8 cellular contexts compared by ENCODE assay signal in genomic region chr6:41182069-41183034, GRCh38. TPM values are rescaled to one million over a fixed set of nuclear protein-coding genes. Genes with fewer than 3 reads are reported as not detected.
A peak's percentile ranks its signal among the peaks of the same experiment; 100 is the strongest.
DNase-seq lines count a peak whose midpoint lies in the region; ATAC-seq and TF ChIP-seq lines count a peak whose summit lies in the region.

No MANE protein-coding gene starts in this region.

- no peaks in the 10 kb centered on the region for H3K36me3 ChIP-seq in osteoblast (ENCODE audit: insufficient read depth, low read length)

- H3K4me1 Mint-ChIP-seq in activated CD4-positive, alpha-beta memory T cell treated with anti-CD3 and anti-CD28 coated beads, Interleukin-2, amount 10 ng/mL, durations not matched to agents 7 days and 5 days = peaks cover 33% of the 10 kb centered on the region

- no peak overlapping the region for H2AFZ ChIP-seq in osteoblast (ENCODE audit: low read length)

- CTCF ChIA-PET in activated CD4-positive, alpha-beta memory T cell treated with anti-CD3 and anti-CD28 coated beads, Interleukin-2, amount 10 ng/mL, durations not matched to agents 7 days and 5 days (lab: Charles Lee) = interaction anchor here (0.7 to 3.7 kb wide), 31 partner anchors 8 to 427 kb away, joined by 3 to 51 read pairs (median 6); partner anchors contain the start of genes NFYA, OARD1, TREML1 and TREML2

- H3K36me3 Mint-ChIP-seq in activated CD4-positive, alpha-beta memory T cell treated with anti-CD3 and anti-CD28 coated beads, Interleukin-2, amount 10 ng/mL, durations not matched to agents 7 days and 5 days (ENCODE audit: low read depth) = no peaks in the 10 kb centered on the region

- peak; percentile 68 for TF ChIP-seq CTCF in fibroblast of the aortic adventitia (IDR thresholded peaks at IDR 0.05; ENCODE audit: insufficient read depth, low read length)
- peak; percentile 78 for TF ChIP-seq CTCF in osteoblast (IDR thresholded peaks at IDR 0.05; ENCODE audit: extremely low read depth, low read depth, low read length)

- no peaks in the 10 kb centered on the region for H3K4me1 ChIP-seq in osteoblast (ENCODE audit: insufficient read depth, low read length)

- peak; percentile 79 for ATAC-seq in HG03159 (IDR thresholded peaks at IDR 0.05; ENCODE audit: unreplicated experiment)
- no peak for ATAC-seq in HG02970 (IDR thresholded peaks at IDR 0.05; ENCODE audit: low FRiP score, unreplicated experiment)
- ATAC-seq in HG02870 (IDR thresholded peaks at IDR 0.05; ENCODE audit: unreplicated experiment) = no peak

- no peaks in the 10 kb centered on the region for H3K79me2 ChIP-seq in osteoblast (ENCODE audit: insufficient read depth, low read length)

- H3K27me3 Mint-ChIP-seq in activated CD4-positive, alpha-beta memory T cell treated with anti-CD3 and anti-CD28 coated beads, Interleukin-2, amount 10 ng/mL, durations not matched to agents 7 days and 5 days = peaks cover 11% of the 10 kb centered on the region

- no peak overlapping the region for H3K4me3 Mint-ChIP-seq in activated CD4-positive, alpha-beta memory T cell treated with anti-CD3 and anti-CD28 coated beads, Interleukin-2, amount 10 ng/mL, durations not matched to agents 7 days and 5 days

- H3K4me2 ChIP-seq in osteoblast (ENCODE audit: insufficient read depth, low read length) = no peak overlapping the region

- POLR2A ChIA-PET in activated CD4-positive, alpha-beta memory T cell treated with anti-CD3 and anti-CD28 coated beads, Interleukin-2, amount 10 ng/mL, durations not matched to agents 7 days and 5 days (lab: Charles Lee) = interaction anchor here (1.5 kb wide), 1 partner anchor 110 kb away, joined by 5 read pairs; the partner anchor contains the start of genes NFYA and OARD1

- no peak overlapping the region for H3K27ac ChIP-seq in osteoblast (ENCODE audit: low read depth, low read length)

- H3K4me3 ChIP-seq in fibroblast of the aortic adventitia (ENCODE audit: low read depth, low read length) (no peak overlapping the region), osteoblast (ENCODE audit: insufficient read depth, low read length) (no peak overlapping the region)

- no peaks in the 10 kb centered on the region for H4K20me1 ChIP-seq in osteoblast (ENCODE audit: insufficient read depth, low read length)

- no peaks in the 10 kb centered on the region for H3K27me3 ChIP-seq in osteoblast (ENCODE audit: insufficient read depth, low read length)

- DNase-seq in GM03348 (ENCODE audit: low spot score) (peak; percentile 42), NCI-H748 (lab: John Stamatoyannopoulos, UW; ENCODE audit: unreplicated experiment) (peak; percentile 50), fibroblast of the aortic adventitia (ENCODE audit: low read depth) (peak; percentile 60), osteoblast (ENCODE audit: insufficient read length, low spot score, missing footprints) (peak; percentile 89)
- DNase-seq in activated CD4-positive, alpha-beta memory T cell treated with anti-CD3 and anti-CD28 coated beads, Interleukin-2, amount 10 ng/mL, durations not matched to agents 7 days and 5 days = peak; percentile 68

- no peak overlapping the region for H3K27ac Mint-ChIP-seq in activated CD4-positive, alpha-beta memory T cell treated with anti-CD3 and anti-CD28 coated beads, Interleukin-2, amount 10 ng/mL, durations not matched to agents 7 days and 5 days

- no peaks in the 10 kb centered on the region for H3K9me3 ChIP-seq in osteoblast (ENCODE audit: low read depth, low read length)

- no peaks in the 10 kb centered on the region for H3K9me3 Mint-ChIP-seq in activated CD4-positive, alpha-beta memory T cell treated with anti-CD3 and anti-CD28 coated beads, Interleukin-2, amount 10 ng/mL, durations not matched to agents 7 days and 5 days

RNA-seq across cellular contexts. Expression of gene TREML2, which starts 18.6 kb away (rescaled TPM):
- total RNA-seq in activated CD4-positive, alpha-beta memory T cell treated with anti-CD3 and anti-CD28 coated beads, Interleukin-2, amount 10 ng/mL, durations not matched to agents 7 days and 5 days = 10 to 100 TPM; 19.2 to 21.5 TPM
- not detected in 2 replicates for total RNA-seq in fibroblast of the aortic adventitia (ENCODE audit: low replicate concordance)
- total RNA-seq in osteoblast = not detected in 2 replicates

RNA-seq across cellular contexts. Expression of gene TREM2, which starts 19.4 kb away (rescaled TPM):
- total RNA-seq in activated CD4-positive, alpha-beta memory T cell treated with anti-CD3 and anti-CD28 coated beads, Interleukin-2, amount 10 ng/mL, durations not matched to agents 7 days and 5 days = not detected
- total RNA-seq in fibroblast of the aortic adventitia (ENCODE audit: low replicate concordance) = not detected in 2 replicates
- total RNA-seq in osteoblast = under 0.01 and 0.59 TPM in 2 replicates

RNA-seq across cellular contexts. Expression of gene TREML1, which starts 28.2 kb away (rescaled TPM):
- not detected for total RNA-seq in activated CD4-positive, alpha-beta memory T cell treated with anti-CD3 and anti-CD28 coated beads, Interleukin-2, amount 10 ng/mL, durations not matched to agents 7 days and 5 days
- total RNA-seq in fibroblast of the aortic adventitia (ENCODE audit: low replicate concordance) (not detected in 2 replicates), osteoblast (not detected in 2 replicates)

RNA-seq across cellular contexts. Expression of gene TREML4, which starts 45.8 kb away (rescaled TPM):
- total RNA-seq in activated CD4-positive, alpha-beta memory T cell treated with anti-CD3 and anti-CD28 coated beads, Interleukin-2, amount 10 ng/mL, durations not matched to agents 7 days and 5 days = not detected
- total RNA-seq in fibroblast of the aortic adventitia (ENCODE audit: low replicate concordance) (not detected in 2 replicates), osteoblast (not detected in 2 replicates)

Comparison
In these comparisons a context has a peak if more than half of its experiments do, and no peak if none do; other contexts are left out.
1. RNA of gene TREML2, which starts 18.6 kb away (total RNA-seq): 19.2 to 21.5 TPM in activated CD4-positive, alpha-beta memory T cell treated with anti-CD3 and anti-CD28 coated beads, Interleukin-2, amount 10 ng/mL, durations not matched to agents 7 days and 5 days; not detected in fibroblast of the aortic adventitia and not detected in osteoblast; every median in the first group is over 10 times any median in the second.
2. Peak in every context shown above with its lines, with median percentiles within 50 percentile points of each other: DNase-seq.